8 cellular contexts compared by ENCODE assay signal in the genomic region with DNA sequence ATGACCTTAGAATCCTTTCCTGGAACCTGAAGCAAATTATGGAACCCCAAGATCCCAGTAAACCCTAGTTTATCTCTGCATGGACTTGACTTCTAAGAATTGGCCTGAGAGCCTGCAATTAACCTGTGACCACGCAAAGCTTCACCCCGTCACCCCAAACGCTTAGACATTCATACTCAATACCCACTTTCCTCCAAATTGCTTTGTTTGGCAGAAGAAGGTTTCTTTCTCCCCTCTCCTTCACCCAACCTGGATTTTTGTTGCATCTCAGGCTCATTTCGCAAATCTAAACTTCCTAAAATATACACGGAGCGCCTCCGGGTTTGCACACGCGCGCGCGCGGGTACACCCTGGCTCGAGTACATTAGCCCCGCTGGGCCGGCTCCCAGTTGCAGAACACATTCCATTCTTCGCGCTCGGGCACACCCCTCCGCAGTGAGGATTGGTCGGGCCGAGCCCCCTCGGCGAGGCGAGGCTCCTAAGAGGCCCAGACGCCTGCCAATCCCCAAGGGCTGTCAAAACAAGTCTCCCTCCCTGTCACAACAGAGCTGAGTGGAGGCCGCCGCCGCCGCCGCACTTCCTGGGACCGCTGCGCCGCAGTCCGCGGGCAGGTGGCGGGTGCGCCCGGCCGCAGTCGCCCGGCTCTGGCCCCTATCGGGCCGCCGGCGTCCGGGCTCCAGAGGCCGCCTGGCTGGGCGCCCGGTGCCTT. TPM values are rescaled to one million over a fixed set of nuclear protein-coding genes. Genes with fewer than 3 reads are reported as not detected.
A peak's percentile ranks its signal among the peaks of the same experiment; 100 is the strongest.
DNase-seq lines count a peak whose midpoint lies in the region; FAIRE-seq and TF ChIP-seq lines count a peak whose summit lies in the region.

A gene (plus strand): TSS at position 545 of the 709 bp plus-strand sequence.

- H3K4ac ChIP-seq in neuronal stem cell (ENCODE audit: low read length) = no peak within 1 kb of the TSS

- H2AFZ ChIP-seq in MM.1S (ENCODE audit: low read length) (peak within 1 kb of the TSS; percentile 82), neuronal stem cell (ENCODE audit: low read length) (peak within 1 kb of the TSS; percentile 93)

- peak within 1 kb of the TSS; percentile 95 for H3K23ac ChIP-seq in neuronal stem cell (ENCODE audit: low read depth, low read length, poor library complexity)

- H3K9ac ChIP-seq in MM.1S (ENCODE audit: low read length) (peak within 1 kb of the TSS; percentile 51; the same call in 1 of the 2 replicates), neuronal stem cell (ENCODE audit: low read depth, low read length, poor library complexity) (peak within 1 kb of the TSS; percentile 90)

- H3K27ac ChIP-seq in MM.1S (ENCODE audit: low read length) (no peak within 1 kb of the TSS), neuronal stem cell (replicated peaks; ENCODE audit: low read length) (no peak within 1 kb of the TSS)

- no peaks in the 10 kb centered on the region for H3K36me3 Mint-ChIP-seq in activated naive CD4-positive, alpha-beta T cell treated with anti-CD3 and anti-CD28 coated beads, Interleukin-2, amount 10 ng/mL, durations not matched to agents 7 days and 5 days

- no peaks in the 10 kb centered on the region for H3K9me3 ChIP-seq in MM.1S (replicated peaks; ENCODE audit: insufficient read depth, low read length)
- H3K9me3 ChIP-seq in neuronal stem cell (replicated peaks in 1 of 2; ENCODE audit: control insufficient read depth in 2 of 2, insufficient read depth in 1 of 2, low read depth in 1 of 2, low read length in 2 of 2) = no peaks in the 10 kb centered on the region

- no peaks in the 10 kb centered on the region for H3K9me2 ChIP-seq in MM.1S (replicated peaks; ENCODE audit: insufficient read depth, low read length)

- WGBS in neuronal stem cell (ENCODE audit: extremely low coverage in 2 of 2, insufficient read length in 2 of 2, insufficient replicate concordance in 1 of 2), 2 donors = no CpG with 5 or more reads among the region's 50 CpGs

- peaks cover 41% of the 10 kb centered on the region for H3K4me1 Mint-ChIP-seq in activated naive CD4-positive, alpha-beta T cell treated with anti-CD3 and anti-CD28 coated beads, Interleukin-2, amount 10 ng/mL, durations not matched to agents 7 days and 5 days

- H3K27me3 Mint-ChIP-seq in activated naive CD4-positive, alpha-beta T cell treated with anti-CD3 and anti-CD28 coated beads, Interleukin-2, amount 10 ng/mL, durations not matched to agents 7 days and 5 days = peaks cover 16% of the 10 kb centered on the region

- no peaks in the 10 kb centered on the region for H3K36me3 ChIP-seq in MM.1S (replicated peaks; ENCODE audit: insufficient read depth, low read length)
- H3K36me3 ChIP-seq in neuronal stem cell (replicated peaks in 1 of 2; ENCODE audit: control insufficient read depth in 2 of 2, insufficient read depth in 2 of 2, low read length in 2 of 2) = no peaks in the 10 kb centered on the region

- peak; percentile 96 for DNase-seq in ELF-1 (ENCODE audit: low read depth, low spot score)
- peak; percentile 85 for DNase-seq in HCEC 1CT
- peak; percentile 95 for DNase-seq in MM.1S
- DNase-seq in SK-N-DZ (ENCODE audit: low spot score) = peak; percentile 88
- peak; percentile 94 for DNase-seq in activated naive CD4-positive, alpha-beta T cell treated with anti-CD3 and anti-CD28 coated beads, Interleukin-2, amount 10 ng/mL, durations not matched to agents 7 days and 5 days
- DNase-seq in frontal cortex (ENCODE audit: low spot score in 2 of 2) = peak; percentile 85 to 87
- peak; percentile 89 for DNase-seq in neuronal stem cell (ENCODE audit: low spot score)
- peak; percentile 73 for DNase-seq in stromal cell of bone marrow (ENCODE audit: low read depth)

- H3K18ac ChIP-seq in neuronal stem cell (ENCODE audit: low read length) = peak within 1 kb of the TSS; percentile 41

- H2BK5ac ChIP-seq in neuronal stem cell (ENCODE audit: low read length) = no peak within 1 kb of the TSS

- H3K9me3 Mint-ChIP-seq in activated naive CD4-positive, alpha-beta T cell treated with anti-CD3 and anti-CD28 coated beads, Interleukin-2, amount 10 ng/mL, durations not matched to agents 7 days and 5 days = no peaks in the 10 kb centered on the region

- CTCF ChIA-PET in activated naive CD4-positive, alpha-beta T cell treated with anti-CD3 and anti-CD28 coated beads, Interleukin-2, amount 10 ng/mL, durations not matched to agents 7 days and 5 days (lab: Charles Lee) = interaction anchor here (1.1 to 1.8 kb wide), 4 partner anchors 9 to 493 kb away, joined by 3 to 13 read pairs (median 8); no protein-coding TSS in a partner anchor

- peak within 1 kb of the TSS; percentile 77 for H3K4me2 ChIP-seq in MM.1S (ENCODE audit: low read depth, low read length)
- H3K4me2 ChIP-seq in neuronal stem cell (ENCODE audit: insufficient read depth, low read length, poor library complexity, severe bottlenecking) = peak within 1 kb of the TSS; percentile 99

- H3K4me3 Mint-ChIP-seq in activated naive CD4-positive, alpha-beta T cell treated with anti-CD3 and anti-CD28 coated beads, Interleukin-2, amount 10 ng/mL, durations not matched to agents 7 days and 5 days = peak within 1 kb of the TSS; percentile 88

- H3F3A ChIP-seq in MM.1S (ENCODE audit: insufficient read depth, low read length) = no peaks in the 10 kb centered on the region

- no peak within 1 kb of the TSS for H3K14ac ChIP-seq in neuronal stem cell (ENCODE audit: low read length)

- H3K4me3 ChIP-seq in MM.1S (ENCODE audit: low read length) = peak within 1 kb of the TSS; percentile 78
- peak within 1 kb of the TSS; percentile 49 to 90 for H3K4me3 ChIP-seq in neuronal stem cell (ENCODE audit: low read length in 2 of 2)

- H4K91ac ChIP-seq in neuronal stem cell (ENCODE audit: low read depth, low read length, poor library complexity) = no peak within 1 kb of the TSS

- H2AK5ac ChIP-seq in neuronal stem cell (ENCODE audit: low read depth, low read length) = no peak within 1 kb of the TSS

- H3K79me2 ChIP-seq in MM.1S (ENCODE audit: low read length) = no peaks in the 10 kb centered on the region

- H3K27me3 ChIP-seq in MM.1S (replicated peaks; ENCODE audit: insufficient read depth, low read length) (no peaks in the 10 kb centered on the region), neuronal stem cell (ENCODE audit: control insufficient read depth in 3 of 3, insufficient read depth in 3 of 3, low read depth in 1 of 3, low read length in 3 of 3) (peaks cover 0 to 66% (median 13%) of the 10 kb centered on the region in 3 experiments)

- H4K8ac ChIP-seq in neuronal stem cell (ENCODE audit: low read depth, low read length) = peak within 1 kb of the TSS; percentile 50

- no peaks in the 10 kb centered on the region for H4K20me1 ChIP-seq in MM.1S (ENCODE audit: insufficient read depth, low read length)

- H3K4me1 ChIP-seq in MM.1S (ENCODE audit: low read length) (peaks cover 4% of the 10 kb centered on the region), neuronal stem cell (ENCODE audit: control insufficient read depth in 2 of 2, insufficient read depth in 1 of 2, low read depth in 1 of 2, low read length in 2 of 2) (peaks cover 1 to 3% of the 10 kb centered on the region in 2 donors)

- H3K27ac Mint-ChIP-seq in activated naive CD4-positive, alpha-beta T cell treated with anti-CD3 and anti-CD28 coated beads, Interleukin-2, amount 10 ng/mL, durations not matched to agents 7 days and 5 days = peak within 1 kb of the TSS; percentile 85

- H3K79me1 ChIP-seq in neuronal stem cell (ENCODE audit: low read depth, low read length) = no peaks in the 10 kb centered on the region

- no peak within 1 kb of the TSS for H2BK120ac ChIP-seq in neuronal stem cell (ENCODE audit: low read depth, low read length)

- H2BK15ac ChIP-seq in neuronal stem cell (ENCODE audit: low read length) = no peak within 1 kb of the TSS

- H2BK12ac ChIP-seq in neuronal stem cell (ENCODE audit: low read length) = no peak within 1 kb of the TSS

- TF ChIP-seq CTCF in MM.1S (IDR thresholded peaks at IDR 0.05; ENCODE audit: low read length) = no peak

- no peak for FAIRE-seq in frontal cortex (lab: Jason Lieb, UNC)

RNA-seq across cellular contexts. Expression of the gene that starts here (rescaled TPM):
- 0.03 and 0.15 TPM in 2 replicates for polyA plus RNA-seq in SK-N-DZ (2014; cell fraction: cytosol; rRNA removed)
- polyA plus RNA-seq in SK-N-DZ (2014; cell fraction: nucleus; rRNA removed) = 0.17 TPM in 1 of 2 replicates, not detected in the other
- 32.6 TPM for total RNA-seq in frontal cortex
- polyA plus RNA-seq in neuronal stem cell (2013, experiment 1 of 2) = 0.08 TPM
- 0.11 TPM for polyA plus RNA-seq in neuronal stem cell (2013, experiment 2 of 2)
